Comparison of ENCODE assay signal across 11 cellular contexts in genomic region chr16:67694611-67695010, GRCh38.
"Had no signal": no experiment of that assay in that cellular context is flagged by ENCODE, and none has a peak within 500 bp of the region (broad histone marks: within the 10 kb centered on the region; RNA-seq: fewer than 3 reads in every experiment).

No MANE protein-coding gene starts in this region.

- H3K4me3 Mint-ChIP-seq: activated CD4-positive, alpha-beta memory T cell treated with anti-CD3 and anti-CD28 coated beads for 36 hours; activated CD4-positive, alpha-beta T cell treated with anti-CD3 and anti-CD28 coated beads for 36 hours; activated CD8-positive, alpha-beta memory T cell treated with anti-CD3 and anti-CD28 coated beads, Interleukin-2, amount 10 ng/mL, durations not matched to agents 7 days and 5 days; activated naive CD4-positive, alpha-beta T cell treated with anti-CD3 and anti-CD28 coated beads, Interleukin-2, amount 10 ng/mL, durations not matched to agents 7 days and 5 days; stimulated activated effector memory CD8-positive, alpha-beta T cell treated with anti-CD3 and anti-CD28 coated beads, Interleukin-12 subunit alpha, Interleukin-12 subunit beta, amount 100 ng/mL, for 72 hours had no signal

- DNase-seq: activated CD4-positive, alpha-beta memory T cell treated with anti-CD3 and anti-CD28 coated beads for 36 hours; activated CD4-positive, alpha-beta T cell treated with anti-CD3 and anti-CD28 coated beads for 36 hours; activated CD8-positive, alpha-beta memory T cell treated with anti-CD3 and anti-CD28 coated beads, Interleukin-2, amount 10 ng/mL, durations not matched to agents 7 days and 5 days; activated naive CD4-positive, alpha-beta T cell treated with anti-CD3 and anti-CD28 coated beads, Interleukin-2, amount 10 ng/mL, durations not matched to agents 7 days and 5 days; activated T-cell treated with anti-CD3 and anti-CD28 coated beads, Interleukin-2, amount 50 U/mL, for 1 hour; hippocampal formation; kidney had no signal

- H3K27ac Mint-ChIP-seq: activated CD4-positive, alpha-beta memory T cell treated with anti-CD3 and anti-CD28 coated beads for 36 hours; activated CD4-positive, alpha-beta T cell treated with anti-CD3 and anti-CD28 coated beads for 36 hours; activated CD8-positive, alpha-beta memory T cell treated with anti-CD3 and anti-CD28 coated beads, Interleukin-2, amount 10 ng/mL, durations not matched to agents 7 days and 5 days; stimulated activated effector memory CD8-positive, alpha-beta T cell treated with anti-CD3 and anti-CD28 coated beads, Interleukin-12 subunit alpha, Interleukin-12 subunit beta, amount 100 ng/mL, for 72 hours had no signal

- H3K27ac ChIP-seq: thoracic aorta, vagina had no signal

- ATAC-seq: activated CD4-positive, alpha-beta T cell treated with anti-CD3 and anti-CD28 coated beads for 36 hours; activated CD8-positive, alpha-beta memory T cell treated with anti-CD3 and anti-CD28 coated beads, Interleukin-2, amount 10 ng/mL, durations not matched to agents 7 days and 5 days; esophagus mucosa; stimulated activated effector memory CD8-positive, alpha-beta T cell treated with anti-CD3 and anti-CD28 coated beads, Interleukin-12 subunit alpha, Interleukin-12 subunit beta, amount 100 ng/mL, for 72 hours had no signal

- H3K27me3 Mint-ChIP-seq: activated CD4-positive, alpha-beta memory T cell treated with anti-CD3 and anti-CD28 coated beads for 36 hours; activated CD4-positive, alpha-beta T cell treated with anti-CD3 and anti-CD28 coated beads for 36 hours; activated CD8-positive, alpha-beta memory T cell treated with anti-CD3 and anti-CD28 coated beads, Interleukin-2, amount 10 ng/mL, durations not matched to agents 7 days and 5 days; activated naive CD4-positive, alpha-beta T cell treated with anti-CD3 and anti-CD28 coated beads, Interleukin-2, amount 10 ng/mL, durations not matched to agents 7 days and 5 days had no signal

- H3K36me3 ChIP-seq: vagina had no signal

- H3K4me3 ChIP-seq: thoracic aorta, vagina had no signal

- H3K9me3 ChIP-seq: thoracic aorta, vagina had no signal

- H3K9me3 Mint-ChIP-seq: activated CD4-positive, alpha-beta memory T cell treated with anti-CD3 and anti-CD28 coated beads for 36 hours; activated naive CD4-positive, alpha-beta T cell treated with anti-CD3 and anti-CD28 coated beads, Interleukin-2, amount 10 ng/mL, durations not matched to agents 7 days and 5 days; stimulated activated effector memory CD8-positive, alpha-beta T cell treated with anti-CD3 and anti-CD28 coated beads, Interleukin-12 subunit alpha, Interleukin-12 subunit beta, amount 100 ng/mL, for 72 hours had no signal

- H3K27me3 ChIP-seq: vagina had no signal
